In genomic region chr3:16183082-16183481, GRCh38 we compare ENCODE assay signal across 19 cellular contexts. TPM values are rescaled to one million over a fixed set of nuclear protein-coding genes. Genes with fewer than 3 reads are reported as not detected.
"Had no signal": no experiment of that assay in that cellular context is flagged by ENCODE, and none has a peak within 500 bp of the region (broad histone marks: within the 10 kb centered on the region; RNA-seq: fewer than 3 reads in every experiment).

No MANE protein-coding gene starts in this region.

- H3K4me3 ChIP-seq: adrenal gland, ascending aorta, lower lobe of right lung, sigmoid colon, upper lobe of left lung had no signal

- H3K27ac ChIP-seq: adrenal gland, ascending aorta, lower lobe of right lung, upper lobe of left lung had no signal

- ATAC-seq: activated T-helper 17 cell treated with anti-CD3 and anti-CD28 coated beads, Interleukin-2, amount 50 U/mL, for 72 hours; left colon; lower lobe of right lung; stimulated activated naive B cell treated with anti-CD40 and anti-IgM and Interleukin-4, amounts not matched to agents 10 μg/mL and 1 μg/mL and 100 μg/mL, for 72 hours; WTC11 had no signal

- H3K36me3 ChIP-seq: adrenal gland, lower lobe of right lung, sigmoid colon had no signal

- H3K9me3 ChIP-seq: adrenal gland, ascending aorta, lower lobe of right lung, sigmoid colon, upper lobe of left lung had no signal

- H3K27me3 ChIP-seq: adrenal gland, ascending aorta, sigmoid colon, upper lobe of left lung had no signal

- DNase-seq: activated CD8-positive, alpha-beta memory T cell treated with anti-CD3 and anti-CD28 coated beads for 24 hours; activated CD8-positive, alpha-beta memory T cell treated with anti-CD3 and anti-CD28 coated beads, Interleukin-2, amount 50 U/mL, for 4 hours; activated T-cell treated with anti-CD3 and anti-CD28 coated beads, Interleukin-2, amount 50 U/mL, for 24 hours; cortex of kidney; effector CD4-positive, alpha-beta T cell; left colon; lower lobe of right lung; naive B cell; sigmoid colon; stimulated activated CD4-positive, alpha-beta T cell treated with anti-CD3 and anti-CD28 coated beads, Interleukin-2, amount 100 ng/mL, for 48 hours; stimulated activated CD8-positive, alpha-beta memory T cell treated with anti-CD3 and anti-CD28 coated beads, Interleukin-4, amount 100 ng/mL, for 48 hours; stimulated activated naive B cell treated with anti-CD40 and anti-IgM and Interleukin-4, amounts not matched to agents 10 μg/mL and 1 μg/mL and 100 μg/mL, for 72 hours; upper lobe of left lung had no signal

RNA-seq across cellular contexts. Expression of gene GALNT15, which starts 8.6 kb away (rescaled TPM):
- total RNA-seq: epithelial cell of proximal tubule, neural crest cell had no signal
